In genomic region chr15:29747837-29748417, GRCh38 we compare ENCODE assay signal across 7 cellular contexts.
DNase-seq lines count a peak whose midpoint lies in the region; FAIRE-seq and TF ChIP-seq lines count a peak whose summit lies in the region.

No MANE protein-coding gene starts in this region.

- no peak for TF ChIP-seq POLR2A in endothelial cell of umbilical vein (IDR thresholded peaks at IDR 0.05; ENCODE audit: low read depth, low read length)
- TF ChIP-seq POLR2A in sigmoid colon (IDR thresholded peaks at IDR 0.05) = no peak

- POLR2A ChIA-PET in OCI-LY7 (lab: Charles Lee) (interaction anchor here (0.9 to 1.5 kb wide), 4 partner anchors 10 to 178 kb away, joined by 3 to 4 read pairs (median 3); no protein-coding TSS in a partner anchor), endothelial cell of umbilical vein (lab: Charles Lee) (interaction anchor here (0.5 to 1.1 kb wide), 2 partner anchors 91 to 178 kb away, joined by 3 to 5 read pairs; no protein-coding TSS in a partner anchor)

- H2AFZ ChIP-seq in OCI-LY7 (ENCODE audit: low read length) (no peak overlapping the region), endothelial cell of umbilical vein (ENCODE audit: low read depth, low read length) (no peak overlapping the region)

- H3K4me2 ChIP-seq in OCI-LY7 (ENCODE audit: low read length) (no peak overlapping the region), endothelial cell of umbilical vein (ENCODE audit: insufficient read depth, low read length) (no peak overlapping the region), mesendoderm (ENCODE audit: low read length) (no peak overlapping the region)

- H3K9ac ChIP-seq in endothelial cell of umbilical vein (replicated peaks; ENCODE audit: extremely low read depth, insufficient read depth, low read length) = no peak overlapping the region
- H3K9ac ChIP-seq in mesendoderm (ENCODE audit: low read length) = no peak overlapping the region

- H3K18ac ChIP-seq in mesendoderm (ENCODE audit: low read length) = no peak overlapping the region

- H4K8ac ChIP-seq in mesendoderm (ENCODE audit: low read depth, low read length) = no peak overlapping the region

- no peak for DNase-seq in GM12864 (ENCODE audit: low read depth)
- DNase-seq in OCI-LY7 (ENCODE audit: low spot score) = peak; percentile 11
- peak; percentile 49 for DNase-seq in endothelial cell of umbilical vein (ENCODE audit: low read depth, low spot score)
- no peak for DNase-seq in sigmoid colon
- no peak for DNase-seq in mesendoderm
- no peak for DNase-seq in D341Med (ENCODE audit: low spot score)
- no peak for DNase-seq in SK-N-DZ (ENCODE audit: low spot score)

- intact Hi-C loops in OCI-LY7 (cut with micrococcal nuclease; ENCODE audit: unreplicated experiment) (loop anchor here (2.0 to 10.0 kb wide), 3 partner anchors 179 to 483 kb away; partner anchors contain the start of gene NSMCE3), endothelial cell of umbilical vein (cut with micrococcal nuclease) (loop anchor here (1.0 kb wide), 2 partner anchors 74 to 178 kb away; partner anchors contain the start of gene TJP1), sigmoid colon (cut with DNase I) (loop anchor here (5.0 to 10.0 kb wide), 2 partner anchors 179 to 327 kb away; no protein-coding TSS in a partner anchor)

- H3K9me1 ChIP-seq in endothelial cell of umbilical vein (replicated peaks; ENCODE audit: control insufficient read depth, extremely low read depth, insufficient read depth, low read length) = no peaks in the 10 kb centered on the region

- H3K27ac ChIP-seq in OCI-LY7 (ENCODE audit: low read depth, low read length, poor library complexity, severe bottlenecking) (no peak overlapping the region), endothelial cell of umbilical vein (ENCODE audit: insufficient read depth, low read depth, low read length) (no peak overlapping the region), sigmoid colon (no peak overlapping the region), mesendoderm (ENCODE audit: low read depth, low read length) (no peak overlapping the region)

- H2BK15ac ChIP-seq in mesendoderm (replicated peaks; ENCODE audit: low read depth) = no peak overlapping the region

- no peak overlapping the region for H4K5ac ChIP-seq in mesendoderm (ENCODE audit: low read length)

- dilution Hi-C loops in endothelial cell of umbilical vein (cut with MboI; ENCODE audit: extremely low pct_ligation_motif_present, low sequenced_read_pairs) = no loop called here

- FAIRE-seq in endothelial cell of umbilical vein (lab: Jason Lieb, UNC) = no peak

- H3K9me3 ChIP-seq in OCI-LY7 (ENCODE audit: low read length) = no peaks in the 10 kb centered on the region
- H3K9me3 ChIP-seq in endothelial cell of umbilical vein (replicated peaks; ENCODE audit: control insufficient read depth, insufficient read depth, low read length) = no peaks in the 10 kb centered on the region
- H3K9me3 ChIP-seq in sigmoid colon = no peaks in the 10 kb centered on the region

- H2BK120ac ChIP-seq in mesendoderm (ENCODE audit: low read depth, low read length) = no peak overlapping the region

- H3K9me2 ChIP-seq in OCI-LY7 (ENCODE audit: insufficient read depth, low read length) = no peaks in the 10 kb centered on the region

- H3K4me1 ChIP-seq in OCI-LY7 (ENCODE audit: insufficient read depth, low read length, poor library complexity, severe bottlenecking) = no peaks in the 10 kb centered on the region
- no peaks in the 10 kb centered on the region for H3K4me1 ChIP-seq in endothelial cell of umbilical vein (ENCODE audit: control insufficient read depth, extremely low read depth, insufficient read depth, low read length)
- H3K4me1 ChIP-seq in sigmoid colon = peaks cover 0 to 24% (median 3%) of the 10 kb centered on the region in 4 donors
- H3K4me1 ChIP-seq in mesendoderm (ENCODE audit: control insufficient read depth, low read depth, low read length) = no peaks in the 10 kb centered on the region

- no peak overlapping the region for H3K4ac ChIP-seq in mesendoderm (ENCODE audit: low read depth, low read length)

- peak; percentile 19 for TF ChIP-seq CTCF in GM12864 (IDR thresholded peaks at IDR 0.05; ENCODE audit: low read depth, low read length, missing control alignments)
- TF ChIP-seq CTCF in OCI-LY7 (conservative IDR thresholded peaks at IDR 0.05; ENCODE audit: low read length) = peak; percentile 81
- peak; percentile 7 to 21 for TF ChIP-seq CTCF in endothelial cell of umbilical vein (IDR thresholded peaks at IDR 0.05; ENCODE audit: extremely low read depth in 1 of 2, insufficient read depth in 1 of 2, low read depth in 1 of 2, low read length in 2 of 2)
- peak in 3 of 4 experiments; percentile 14 to 42 (median 31) for TF ChIP-seq CTCF in sigmoid colon (IDR thresholded peaks at IDR 0.05)

- no peak overlapping the region for H2BK5ac ChIP-seq in mesendoderm (ENCODE audit: low read length)

- H3K23ac ChIP-seq in mesendoderm (ENCODE audit: low read length) = no peak overlapping the region

- H3K4me3 ChIP-seq in GM12864 (ENCODE audit: low read depth, low read length) (no peak overlapping the region), OCI-LY7 (ENCODE audit: low read depth, low read length, poor library complexity, severe bottlenecking) (no peak overlapping the region), endothelial cell of umbilical vein (replicated peaks in 1 of 3; ENCODE audit: insufficient read depth in 1 of 3, low read depth in 1 of 3, low read length in 3 of 3) (no peak overlapping the region), sigmoid colon (no peak overlapping the region), mesendoderm (ENCODE audit: low read length) (no peak overlapping the region)

- WGBS in sigmoid colon, 2 donors = 76% methylated on average over 3 of the region's 3 CpGs
- WGBS in mesendoderm (ENCODE audit: extremely low coverage, insufficient coverage, low lambda C conversion rate) = no CpG with 5 or more reads among the region's 3 CpGs

- CTCF ChIA-PET in OCI-LY7 (lab: Charles Lee; ENCODE audit: unreplicated experiment) (interaction anchor here (1.1 kb wide), 1 partner anchor 178 kb away, joined by 3 read pairs; no protein-coding TSS in a partner anchor), endothelial cell of umbilical vein (lab: Charles Lee) (interaction anchor here (0.5 to 9.5 kb wide), 62 partner anchors 9 to 327 kb away, joined by 3 to 295 read pairs (median 4); partner anchors contain the start of gene TJP1)

- no peaks in the 10 kb centered on the region for H3K36me3 ChIP-seq in OCI-LY7 (ENCODE audit: insufficient read depth, low read length)
- H3K36me3 ChIP-seq in endothelial cell of umbilical vein (ENCODE audit: control insufficient read depth in 2 of 2, extremely low read depth in 1 of 2, insufficient read depth in 2 of 2, low read length in 2 of 2) = peaks cover 0 to 8% of the 10 kb centered on the region in 2 experiments
- H3K36me3 ChIP-seq in sigmoid colon = peaks cover 0 to 9% (median 0%) of the 10 kb centered on the region in 4 donors
- no peaks in the 10 kb centered on the region for H3K36me3 ChIP-seq in mesendoderm (ENCODE audit: control insufficient read depth, insufficient read depth, low read length)

- TF ChIP-seq EP300 in sigmoid colon (IDR thresholded peaks at IDR 0.05) = no peak

- no peaks in the 10 kb centered on the region for H3K27me3 ChIP-seq in endothelial cell of umbilical vein (ENCODE audit: control insufficient read depth in 2 of 2, insufficient read depth in 2 of 2, low read length in 2 of 2)
- no peaks in the 10 kb centered on the region for H3K27me3 ChIP-seq in sigmoid colon
- no peaks in the 10 kb centered on the region for H3K27me3 ChIP-seq in mesendoderm (ENCODE audit: insufficient read depth, low read length, poor library complexity)

- H4K20me1 ChIP-seq in OCI-LY7 (ENCODE audit: insufficient read depth, low read length) = no peaks in the 10 kb centered on the region
- H4K20me1 ChIP-seq in endothelial cell of umbilical vein (replicated peaks; ENCODE audit: control insufficient read depth, extremely low read depth, insufficient read depth, low read length) = peaks cover 2% of the 10 kb centered on the region

- H3K79me1 ChIP-seq in mesendoderm (ENCODE audit: low read length) = peaks cover 2% of the 10 kb centered on the region

- BruUV-seq in OCI-LY7 (replicated peaks; lab: Mats Ljungman, UMichigan) = no TSS peak
- BruUV-seq in endothelial cell of umbilical vein (replicated peaks; lab: Mats Ljungman, UMichigan) = no TSS peak

- H3K79me2 ChIP-seq in OCI-LY7 (ENCODE audit: insufficient read depth, low read depth, low read length) (no peaks in the 10 kb centered on the region), endothelial cell of umbilical vein (ENCODE audit: control insufficient read depth, insufficient read depth, low read length) (peaks cover 2% of the 10 kb centered on the region), mesendoderm (ENCODE audit: control insufficient read depth, insufficient read depth, low read length) (no peaks in the 10 kb centered on the region)

- no peak overlapping the region for H3K56ac ChIP-seq in mesendoderm (ENCODE audit: low read length)

- no peak overlapping the region for H2AK5ac ChIP-seq in mesendoderm (ENCODE audit: low read length)

TF ChIP-seq in endothelial cell of umbilical vein, 7 proteins besides CTCF, POLR2A, EP300 and RAD21:
- TF ChIP-seq FOS (IDR thresholded peaks at IDR 0.05; ENCODE audit: borderline replicate concordance, insufficient read depth, low read length) = no peak
- no peak for TF ChIP-seq GATA2 (IDR thresholded peaks at IDR 0.05; ENCODE audit: insufficient read depth, insufficient read length, low read depth, low read length)
- TF ChIP-seq JUN (IDR thresholded peaks at IDR 0.05; ENCODE audit: borderline replicate concordance, insufficient read depth, insufficient read length, low read depth) = no peak
- TF ChIP-seq, protein P1, sequence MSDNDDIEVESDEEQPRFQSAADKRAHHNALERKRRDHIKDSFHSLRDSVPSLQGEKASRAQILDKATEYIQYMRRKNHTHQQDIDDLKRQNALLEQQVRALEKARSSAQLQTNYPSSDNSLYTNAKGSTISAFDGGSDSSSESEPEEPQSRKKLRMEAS (IDR thresholded peaks at IDR 0.05; ENCODE audit: insufficient read depth, insufficient read length) = no peak
- TF ChIP-seq POLR2AphosphoS5 (IDR thresholded peaks at IDR 0.05; ENCODE audit: insufficient read depth, low read depth, low read length) = no peak
- no peak for TF ChIP-seq EZH2 (IDR thresholded peaks at IDR 0.05; ENCODE audit: borderline replicate concordance, low read depth, low read length, severe bottlenecking)
- TF ChIP-seq MYC (IDR thresholded peaks at IDR 0.05; ENCODE audit: low read depth, low read length) = no peak

Comparison
In these comparisons a context has a peak if more than half of its experiments do, and no peak if none do; other contexts are left out.
1. DNase-seq: peak in OCI-LY7 (single experiment) and endothelial cell of umbilical vein (single experiment); none in GM12864 (single experiment), sigmoid colon (single experiment), mesendoderm (single experiment), D341Med (single experiment) and SK-N-DZ (single experiment).
2. CTCF ChIP-seq: peak in every context shown above with its lines; median percentile 81 in OCI-LY7; 31 in sigmoid colon; 19 in GM12864; 14 in endothelial cell of umbilical vein.